14 cellular contexts compared by ENCODE assay signal in the genomic region with DNA sequence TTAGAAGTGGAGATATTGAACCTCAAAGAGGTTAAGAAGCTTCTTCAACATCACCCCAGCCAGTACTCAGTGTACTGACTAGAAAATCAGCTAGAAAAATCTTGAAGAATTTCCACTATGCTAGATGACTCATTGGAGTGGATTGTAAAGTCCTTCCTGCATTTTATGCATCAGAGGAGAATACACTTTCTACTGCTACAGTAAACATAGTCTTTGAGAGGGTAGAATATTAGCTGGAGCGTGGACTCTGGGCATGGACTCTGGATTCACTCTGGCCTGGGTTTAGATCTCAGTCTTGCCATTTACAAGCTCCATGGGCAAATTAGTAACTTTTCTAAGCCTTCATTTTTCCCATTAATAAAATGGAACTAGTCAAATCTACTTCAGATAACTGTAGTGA.
DNase-seq lines count a peak whose midpoint lies in the region; ATAC-seq lines count a peak whose summit lies in the region.
"Had no signal": no experiment of that assay in that cellular context is flagged by ENCODE, and none has a peak within 500 bp of the region (broad histone marks: within the 10 kb centered on the region; RNA-seq: fewer than 3 reads in every experiment).

No MANE protein-coding gene starts in this region.

- no peak overlapping the region for H3K27ac Mint-ChIP-seq in activated naive CD8-positive, alpha-beta T cell treated with anti-CD3 and anti-CD28 coated beads for 36 hours
- H3K27ac Mint-ChIP-seq: activated CD4-positive, alpha-beta memory T cell treated with anti-CD3 and anti-CD28 coated beads for 36 hours had no signal

- H3K4me1 ChIP-seq in NT2/D1 (ENCODE audit: insufficient read depth, insufficient read length), result no peaks in the 10 kb centered on the region

- H3K9me3 Mint-ChIP-seq in activated naive CD8-positive, alpha-beta T cell treated with anti-CD3 and anti-CD28 coated beads for 36 hours, result no peaks in the 10 kb centered on the region
- H3K9me3 Mint-ChIP-seq: activated CD4-positive, alpha-beta memory T cell treated with anti-CD3 and anti-CD28 coated beads for 36 hours had no signal

- peaks cover 6% of the 10 kb centered on the region; the same call in 1 of the 2 replicates for H3K9me3 ChIP-seq in NT2/D1 (ENCODE audit: insufficient read depth, low read length)
- H3K9me3 ChIP-seq: right lobe of liver had no signal

- peak overlapping the region; percentile 23 for H3K27ac ChIP-seq in epithelial cell of prostate
- H3K27ac ChIP-seq: stomach had no signal

- H3K9ac ChIP-seq in NT2/D1 (ENCODE audit: insufficient read length, low read depth), result no peak overlapping the region

- H3K36me3 ChIP-seq in NT2/D1 (ENCODE audit: insufficient read depth, insufficient read length, low read length), result no peaks in the 10 kb centered on the region
- H3K36me3 ChIP-seq: right lobe of liver, stomach had no signal

- no peak overlapping the region for H3K4me3 Mint-ChIP-seq in activated naive CD8-positive, alpha-beta T cell treated with anti-CD3 and anti-CD28 coated beads for 36 hours
- H3K4me3 Mint-ChIP-seq: activated CD4-positive, alpha-beta memory T cell treated with anti-CD3 and anti-CD28 coated beads for 36 hours had no signal

- no peaks in the 10 kb centered on the region for H3K4me1 Mint-ChIP-seq in activated naive CD8-positive, alpha-beta T cell treated with anti-CD3 and anti-CD28 coated beads for 36 hours

- H3K27me3 ChIP-seq in NT2/D1 (ENCODE audit: insufficient read depth, insufficient read length), result no peaks in the 10 kb centered on the region
- H3K27me3 ChIP-seq: right lobe of liver, stomach had no signal

- H3K27me3 Mint-ChIP-seq in activated naive CD8-positive, alpha-beta T cell treated with anti-CD3 and anti-CD28 coated beads for 36 hours, result peaks cover 27% of the 10 kb centered on the region

- peak; percentile 74 for DNase-seq in AG20443 (ENCODE audit: low spot score)
- DNase-seq in NT2/D1 (ENCODE audit: low read depth, low spot score), result peak; percentile 5
- DNase-seq in epithelial cell of prostate (ENCODE audit: low read depth, low spot score), result no peak
- DNase-seq in mucosa of gallbladder (ENCODE audit: low spot score), result peak; percentile 18
- no peak for DNase-seq in activated naive CD8-positive, alpha-beta T cell treated with anti-CD3 and anti-CD28 coated beads for 36 hours
- DNase-seq in activated naive CD4-positive, alpha-beta T cell treated with anti-CD3 and anti-CD28 coated beads, Interleukin-2, amount 50 U/mL, for 16 hours, result no peak
- DNase-seq: activated CD4-positive, alpha-beta memory T cell treated with anti-CD3 and anti-CD28 coated beads for 36 hours; anterior cingulate cortex; DND-41; OCI-M1; right lobe of liver; stomach had no signal

- no peaks in the 10 kb centered on the region for H3K36me3 Mint-ChIP-seq in activated naive CD8-positive, alpha-beta T cell treated with anti-CD3 and anti-CD28 coated beads for 36 hours
- H3K36me3 Mint-ChIP-seq: activated CD4-positive, alpha-beta memory T cell treated with anti-CD3 and anti-CD28 coated beads for 36 hours had no signal

- ATAC-seq in GM18909 (IDR thresholded peaks at IDR 0.05; ENCODE audit: poor library complexity, unreplicated experiment) (no peak), GM19467 (IDR thresholded peaks at IDR 0.05; ENCODE audit: unreplicated experiment) (no peak)

- no peak overlapping the region for H3K4me3 ChIP-seq in NT2/D1 (ENCODE audit: insufficient read length, low read depth)
- H3K4me3 ChIP-seq: right lobe of liver, stomach had no signal

Comparison
In these comparisons a context has a peak if more than half of its experiments do, and no peak if none do; other contexts are left out.
1. DNase-seq: peak in AG20443 (single experiment), NT2/D1 (single experiment) and mucosa of gallbladder (single experiment); none in epithelial cell of prostate (single experiment), activated naive CD8-positive, alpha-beta T cell treated with anti-CD3 and anti-CD28 coated beads for 36 hours (single experiment) and activated naive CD4-positive, alpha-beta T cell treated with anti-CD3 and anti-CD28 coated beads, Interleukin-2, amount 50 U/mL, for 16 hours (single experiment).